8 cellular contexts compared by ENCODE assay signal in the genomic region with DNA sequence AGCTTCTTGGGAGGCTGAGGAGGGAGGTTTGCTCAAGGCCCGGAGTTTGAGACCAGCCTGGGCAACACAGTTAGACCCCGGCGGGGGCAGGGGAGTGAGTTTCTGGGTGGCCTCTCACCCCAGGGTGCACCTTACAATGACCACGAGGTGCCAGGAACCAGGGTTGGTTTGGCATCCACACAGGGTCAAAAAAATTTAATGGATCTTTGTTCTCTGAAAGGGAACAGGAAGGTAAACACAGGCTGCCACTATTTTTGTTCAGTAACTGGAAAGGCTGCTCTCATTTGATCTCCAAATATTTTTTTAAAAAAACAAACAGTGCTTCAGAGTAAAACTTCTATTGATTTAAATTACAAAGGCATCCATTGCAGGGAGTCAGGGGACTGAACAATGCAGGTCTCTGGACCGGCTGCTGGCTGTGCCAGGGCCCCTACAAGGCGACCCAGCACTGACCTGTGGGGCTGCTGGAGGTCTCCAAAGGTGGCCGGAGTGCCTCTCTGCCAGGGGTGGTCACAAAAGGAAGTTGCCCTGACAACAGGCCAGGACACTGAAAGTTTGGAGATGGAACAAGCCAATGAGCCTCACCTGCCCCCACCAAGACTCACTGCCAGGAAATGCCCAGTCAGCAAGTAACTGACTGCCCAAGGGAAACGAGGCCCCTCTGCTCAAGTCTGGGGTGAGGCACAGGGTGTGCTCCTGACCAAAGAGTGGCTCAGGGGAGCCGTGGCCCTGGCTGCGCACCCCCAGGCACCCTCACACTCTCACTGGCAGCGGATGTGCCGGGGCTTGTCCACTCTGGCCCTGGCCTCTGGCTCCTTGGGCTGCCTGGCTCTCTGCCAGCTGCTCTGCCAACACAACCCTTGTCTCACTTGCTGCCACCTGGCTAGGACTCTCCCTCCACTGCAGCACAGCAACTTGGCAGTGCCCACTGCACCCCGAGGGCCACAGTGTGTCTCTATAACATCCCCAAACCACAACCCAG. TPM values are rescaled to one million over a fixed set of nuclear protein-coding genes. Genes with fewer than 3 reads are reported as not detected.
DNase-seq lines count a peak whose midpoint lies in the region; ATAC-seq, FAIRE-seq and TF ChIP-seq lines count a peak whose summit lies in the region.

No MANE protein-coding gene starts in this region.

- no peak overlapping the region for H3K4me3 ChIP-seq in BLaER1
- no peak overlapping the region for H3K4me3 ChIP-seq in endothelial cell of umbilical vein (replicated peaks in 1 of 3; ENCODE audit: insufficient read depth in 1 of 3, low read depth in 1 of 3, low read length in 3 of 3)

- H3K79me2 ChIP-seq in endothelial cell of umbilical vein (ENCODE audit: control insufficient read depth, insufficient read depth, low read length), result no peaks in the 10 kb centered on the region

- H4K20me1 ChIP-seq in BLaER1 (0 out of 2 replicates have a peak, but pooled peaks cover 6% of the 10 kb centered on the region), endothelial cell of umbilical vein (replicated peaks; ENCODE audit: control insufficient read depth, extremely low read depth, insufficient read depth, low read length) (no peaks in the 10 kb centered on the region)

- TF ChIP-seq CTCF in endothelial cell of umbilical vein (IDR thresholded peaks at IDR 0.05; ENCODE audit: extremely low read depth in 1 of 2, insufficient read depth in 1 of 2, low read depth in 1 of 2, low read length in 2 of 2) (no peak), GM10248 (IDR thresholded peaks at IDR 0.05; ENCODE audit: control extremely low read depth, extremely low read depth, low read depth, missing control alignments) (no peak)

- BruUV-seq in endothelial cell of umbilical vein (replicated peaks; lab: Mats Ljungman, UMichigan), result no TSS peak

- no peak overlapping the region for H3K4me2 ChIP-seq in BLaER1
- no peak overlapping the region for H3K4me2 ChIP-seq in endothelial cell of umbilical vein (ENCODE audit: insufficient read depth, low read length)

- intact Hi-C loops in endothelial cell of umbilical vein (cut with micrococcal nuclease), result no loop called here

- no peak for ATAC-seq in GM19467 (IDR thresholded peaks at IDR 0.05; ENCODE audit: unreplicated experiment)

- H3K4me1 ChIP-seq in BLaER1 (peaks cover 21% of the 10 kb centered on the region), endothelial cell of umbilical vein (ENCODE audit: control insufficient read depth, extremely low read depth, insufficient read depth, low read length) (peaks cover 24% of the 10 kb centered on the region)

- POLR2A ChIA-PET in endothelial cell of umbilical vein (lab: Charles Lee) (no interaction called here), GM10248 (lab: Yijun Ruan, JAX) (no interaction called here)

- H3K27ac ChIP-seq in BLaER1 (0 out of 2 replicates have a peak overlapping the region, but pooled peaks have one; percentile 6), endothelial cell of umbilical vein (ENCODE audit: insufficient read depth, low read depth, low read length) (peak overlapping the region; percentile 64)

- H3K9ac ChIP-seq in BLaER1 (peak overlapping the region; percentile 1; the same call in 1 of the 2 replicates), endothelial cell of umbilical vein (replicated peaks; ENCODE audit: extremely low read depth, insufficient read depth, low read length) (peak overlapping the region; percentile 5)

- DNase-seq in NCI-H69 (lab: John Stamatoyannopoulos, UW), result peak; percentile 79
- DNase-seq in endothelial cell of umbilical vein (ENCODE audit: low read depth, low spot score), result peak; percentile 85
- DNase-seq in nucleus accumbens (lab: John Stamatoyannopoulos, UW), result peak in 38 of 56 donors; percentile 5 to 78 (median 35)
- DNase-seq in GM10248 (ENCODE audit: extremely low spot score), result no peak
- no peak for DNase-seq in stimulated activated CD4-positive, alpha-beta T cell treated with anti-CD3 and anti-CD28 coated beads, Interleukin-2, amount 100 ng/mL, for 24 hours
- no peak for DNase-seq in NCI-H526 (lab: John Stamatoyannopoulos, UW)

- H3K36me3 ChIP-seq in BLaER1, result peaks cover 84% of the 10 kb centered on the region
- H3K36me3 ChIP-seq in endothelial cell of umbilical vein (ENCODE audit: control insufficient read depth in 2 of 2, extremely low read depth in 1 of 2, insufficient read depth in 2 of 2, low read length in 2 of 2), result peaks cover 2 to 11% of the 10 kb centered on the region in 2 experiments

- peak; percentile 88 for FAIRE-seq in endothelial cell of umbilical vein (lab: Jason Lieb, UNC)

- dilution Hi-C loops in endothelial cell of umbilical vein (cut with MboI; ENCODE audit: extremely low pct_ligation_motif_present, low sequenced_read_pairs), result no loop called here

- no peak for TF ChIP-seq POLR2A in endothelial cell of umbilical vein (IDR thresholded peaks at IDR 0.05; ENCODE audit: low read depth, low read length)

- CTCF ChIA-PET in endothelial cell of umbilical vein (lab: Charles Lee), result interaction anchor here (0.9 to 2.3 kb wide), 7 partner anchors 9 to 285 kb away, joined by 3 to 8 read pairs (median 5); no protein-coding TSS in a partner anchor
- CTCF ChIA-PET in GM10248 (lab: Yijun Ruan, JAX), result interaction anchor here (1.0 to 1.6 kb wide), 2 partner anchors 9 to 62 kb away, joined by 3 to 6 read pairs; no protein-coding TSS in a partner anchor

- H3K9me1 ChIP-seq in endothelial cell of umbilical vein (replicated peaks; ENCODE audit: control insufficient read depth, extremely low read depth, insufficient read depth, low read length), result no peaks in the 10 kb centered on the region

- H3K9me3 ChIP-seq in BLaER1 (no peaks in the 10 kb centered on the region), endothelial cell of umbilical vein (replicated peaks; ENCODE audit: control insufficient read depth, insufficient read depth, low read length) (no peaks in the 10 kb centered on the region)

- H2AFZ ChIP-seq in endothelial cell of umbilical vein (ENCODE audit: low read depth, low read length), result no peak overlapping the region

- H3K27me3 ChIP-seq in BLaER1 (no peaks in the 10 kb centered on the region), endothelial cell of umbilical vein (ENCODE audit: control insufficient read depth in 2 of 2, insufficient read depth in 2 of 2, low read length in 2 of 2) (no peaks in the 10 kb centered on the region)

TF ChIP-seq in endothelial cell of umbilical vein, 7 proteins besides CTCF, POLR2A, EP300 and RAD21:
- TF ChIP-seq JUN (IDR thresholded peaks at IDR 0.05; ENCODE audit: borderline replicate concordance, insufficient read depth, insufficient read length, low read depth) (no peak), POLR2AphosphoS5 (IDR thresholded peaks at IDR 0.05; ENCODE audit: insufficient read depth, low read depth, low read length) (peak; percentile 16), EZH2 (IDR thresholded peaks at IDR 0.05; ENCODE audit: borderline replicate concordance, low read depth, low read length, severe bottlenecking) (no peak), GATA2 (IDR thresholded peaks at IDR 0.05; ENCODE audit: insufficient read depth, insufficient read length, low read depth, low read length) (no peak), FOS (IDR thresholded peaks at IDR 0.05; ENCODE audit: borderline replicate concordance, insufficient read depth, low read length) (no peak), MYC (IDR thresholded peaks at IDR 0.05; ENCODE audit: low read depth, low read length) (no peak)

RNA-seq across cellular contexts. Expression of a gene that starts 51.8 kb away (rescaled TPM):
- 33.4 and 40.2 TPM in 2 replicates for total RNA-seq in endothelial cell of umbilical vein
- 23.6 and 29.1 TPM in 2 replicates for polyA plus RNA-seq in endothelial cell of umbilical vein
- 23.4 and 26.7 TPM in 2 replicates for polyA plus RNA-seq in endothelial cell of umbilical vein (2011; cell fraction: cytosol; rRNA removed)
- polyA plus RNA-seq in endothelial cell of umbilical vein (2011; cell fraction: nucleus; rRNA removed), result 37.7 and 42.1 TPM in 2 replicates
- polyA plus RNA-seq in endothelial cell of umbilical vein (2012), result 26.1 and 27.9 TPM in 2 replicates
- 37.5 and 39.3 TPM in 2 replicates for polyA minus RNA-seq in endothelial cell of umbilical vein
- 10.3 TPM for polyA minus RNA-seq in endothelial cell of umbilical vein (2011; cell fraction: cytosol; rRNA and poly(A)+ RNA removed)
- 26.4 and 28.7 TPM in 2 replicates for polyA minus RNA-seq in endothelial cell of umbilical vein (2011; cell fraction: nucleus; rRNA and poly(A)+ RNA removed)

Comparison
In these comparisons a context has a peak if more than half of its experiments do, and no peak if none do; other contexts are left out.
1. DNase-seq: peak in NCI-H69 (single experiment), endothelial cell of umbilical vein (single experiment) and nucleus accumbens (38 of 56); none in GM10248 (single experiment), stimulated activated CD4-positive, alpha-beta T cell treated with anti-CD3 and anti-CD28 coated beads, Interleukin-2, amount 100 ng/mL, for 24 hours (0 of 2) and NCI-H526 (0 of 2).